ENCODE assay signal across 17 cellular contexts in genomic region chr13:77896536-77896935, GRCh38. TPM values are rescaled to one million over a fixed set of nuclear protein-coding genes. Genes with fewer than 3 reads are reported as not detected.
DNase-seq lines count a peak whose midpoint lies in the region; ATAC-seq and TF ChIP-seq lines count a peak whose summit lies in the region.
"Had no signal": no experiment of that assay in that cellular context is flagged by ENCODE, and none has a peak within 500 bp of the region (broad histone marks: within the 10 kb centered on the region; RNA-seq: fewer than 3 reads in every experiment).

No MANE protein-coding gene starts in this region.

- H3K27ac Mint-ChIP-seq in neural crest cell (ENCODE audit: unreplicated experiment), result peak overlapping the region; percentile 62
- H3K27ac Mint-ChIP-seq: activated naive CD8-positive, alpha-beta T cell treated with anti-CD3 and anti-CD28 coated beads, Interleukin-2, amount 10 ng/mL, durations not matched to agents 7 days and 5 days; CD4-positive, alpha-beta T cell; stimulated activated naive CD8-positive, alpha-beta T cell treated with anti-CD3 and anti-CD28 coated beads, Interleukin-15, amount 100 ng/mL, for 72 hours had no signal

- H3K36me3 Mint-ChIP-seq in neural crest cell (ENCODE audit: low read depth), result peaks cover 9% of the 10 kb centered on the region
- H3K36me3 Mint-ChIP-seq: activated naive CD8-positive, alpha-beta T cell treated with anti-CD3 and anti-CD28 coated beads, Interleukin-2, amount 10 ng/mL, durations not matched to agents 7 days and 5 days had no signal

- peak; percentile 87 for ATAC-seq in gastroesophageal sphincter
- ATAC-seq in GM21723 (IDR thresholded peaks at IDR 0.05; ENCODE audit: unreplicated experiment), result no peak
- ATAC-seq: stimulated activated naive CD8-positive, alpha-beta T cell treated with anti-CD3 and anti-CD28 coated beads, Interleukin-15, amount 100 ng/mL, for 72 hours had no signal

- H3K4me3 Mint-ChIP-seq in neural crest cell, result no peak overlapping the region
- H3K4me3 Mint-ChIP-seq: activated naive CD8-positive, alpha-beta T cell treated with anti-CD3 and anti-CD28 coated beads, Interleukin-2, amount 10 ng/mL, durations not matched to agents 7 days and 5 days; CD4-positive, alpha-beta T cell; stimulated activated naive CD8-positive, alpha-beta T cell treated with anti-CD3 and anti-CD28 coated beads, Interleukin-15, amount 100 ng/mL, for 72 hours had no signal

- no peaks in the 10 kb centered on the region for H3K27me3 Mint-ChIP-seq in neural crest cell (ENCODE audit: low read depth)
- H3K27me3 Mint-ChIP-seq: CD4-positive, alpha-beta T cell had no signal

- WGBS in gastroesophageal sphincter (ENCODE audit: low coverage in 1 of 2), 2 donors, result 44 to 59% methylated on average over 8 of the region's 8 CpGs
- WGBS in tibial nerve, 2 donors, result 30 to 42% methylated on average over 8 of the region's 8 CpGs

- no peak for TF ChIP-seq EP300 in gastroesophageal sphincter (IDR thresholded peaks at IDR 0.05)
- peak; percentile 81 to 90 for TF ChIP-seq EP300 in tibial nerve (IDR thresholded peaks at IDR 0.05)

- no peaks in the 10 kb centered on the region for H3K27me3 ChIP-seq in gastroesophageal sphincter
- H3K27me3 ChIP-seq in tibial nerve, result no peaks in the 10 kb centered on the region
- H3K27me3 ChIP-seq: MG63 had no signal

- no peak overlapping the region for H3K4me3 ChIP-seq in astrocyte of the spinal cord (ENCODE audit: low read depth, low read length)
- peak overlapping the region in 1 of 2 donors; percentile 8 for H3K4me3 ChIP-seq in gastroesophageal sphincter
- peak overlapping the region in 2 of 4 donors; percentile 3 to 5 for H3K4me3 ChIP-seq in tibial nerve
- H3K4me3 ChIP-seq: MG63, SK-N-MC had no signal

- H3K36me3 ChIP-seq in gastroesophageal sphincter (no peaks in the 10 kb centered on the region), tibial nerve (no peaks in the 10 kb centered on the region)
- H3K36me3 ChIP-seq: MG63 had no signal

- H3K4me1 Mint-ChIP-seq in neural crest cell, result peaks cover 65% of the 10 kb centered on the region
- H3K4me1 Mint-ChIP-seq: activated naive CD8-positive, alpha-beta T cell treated with anti-CD3 and anti-CD28 coated beads, Interleukin-2, amount 10 ng/mL, durations not matched to agents 7 days and 5 days; stimulated activated naive CD8-positive, alpha-beta T cell treated with anti-CD3 and anti-CD28 coated beads, Interleukin-15, amount 100 ng/mL, for 72 hours had no signal

- H3K9me3 ChIP-seq in gastroesophageal sphincter, result no peaks in the 10 kb centered on the region
- no peaks in the 10 kb centered on the region for H3K9me3 ChIP-seq in tibial nerve
- H3K9me3 ChIP-seq: MG63 had no signal

- in situ Hi-C loops in astrocyte of the spinal cord (cut with HindIII; ENCODE audit: low sequenced_read_pairs), result no loop called here

- no peak for TF ChIP-seq POLR2A in gastroesophageal sphincter (IDR thresholded peaks at IDR 0.05)
- peak in 1 of 2 donors; percentile 24 for TF ChIP-seq POLR2A in tibial nerve (IDR thresholded peaks at IDR 0.05)

- peak overlapping the region; percentile 37 to 73 (median 60) for H3K27ac ChIP-seq in gastroesophageal sphincter
- peak overlapping the region; percentile 50 to 86 (median 69) for H3K27ac ChIP-seq in tibial nerve
- H3K27ac ChIP-seq: SK-N-MC had no signal

- H3K9me3 Mint-ChIP-seq in neural crest cell, result no peaks in the 10 kb centered on the region
- H3K9me3 Mint-ChIP-seq: activated naive CD8-positive, alpha-beta T cell treated with anti-CD3 and anti-CD28 coated beads, Interleukin-2, amount 10 ng/mL, durations not matched to agents 7 days and 5 days; CD4-positive, alpha-beta T cell; stimulated activated naive CD8-positive, alpha-beta T cell treated with anti-CD3 and anti-CD28 coated beads, Interleukin-15, amount 100 ng/mL, for 72 hours had no signal

- no peak for TF ChIP-seq CTCF in astrocyte of the spinal cord (IDR thresholded peaks at IDR 0.05; ENCODE audit: low read depth, low read length)
- no peak for TF ChIP-seq CTCF in gastroesophageal sphincter (IDR thresholded peaks at IDR 0.05)
- TF ChIP-seq CTCF in neural crest cell (conservative IDR thresholded peaks at IDR 0.05), result no peak
- TF ChIP-seq CTCF in tibial nerve (IDR thresholded peaks at IDR 0.05), result no peak

- DNase-seq in astrocyte of the spinal cord (ENCODE audit: low read depth, low spot score), result peak; percentile 51
- DNase-seq in neural crest cell (ENCODE audit: low read depth, low spot score), result no peak
- DNase-seq in tibial nerve (ENCODE audit: low spot score in 2 of 2), result peak; percentile 16 to 38
- no peak for DNase-seq in NCI-H345 (lab: John Stamatoyannopoulos, UW)
- no peak for DNase-seq in NCI-H2029 treated with DMSO at 0.1 percent for 48 hours (lab: John Stamatoyannopoulos, UW)
- no peak for DNase-seq in midbrain (lab: John Stamatoyannopoulos, UW)
- DNase-seq: activated CD8-positive, alpha-beta memory T cell treated with anti-CD3 and anti-CD28 coated beads, Interleukin-2, amount 50 U/mL, for 48 hours; activated naive CD8-positive, alpha-beta T cell treated with anti-CD3 and anti-CD28 coated beads, Interleukin-2, amount 10 ng/mL, durations not matched to agents 7 days and 5 days; CD4-positive, alpha-beta T cell; GOT3; MG63; stimulated activated naive CD8-positive, alpha-beta T cell treated with anti-CD3 and anti-CD28 coated beads, Interleukin-15, amount 100 ng/mL, for 72 hours had no signal

- H3K4me1 ChIP-seq in gastroesophageal sphincter (peaks cover 0 to 21% (median 0%) of the 10 kb centered on the region in 3 donors), tibial nerve (peaks cover 0 to 20% (median 2%) of the 10 kb centered on the region in 4 donors)

RNA-seq across cellular contexts. Expression of gene EDNRB, which starts 22.1 kb away (rescaled TPM):
- total RNA-seq in gastroesophageal sphincter (10 to 100 TPM in 3 of 4 donors, 1 to 10 TPM in 1; 9.0 to 52.7 (median 37.8) TPM), neural crest cell (26.8 and 27.9 TPM in 2 replicates), tibial nerve (10 to 100 TPM; 19.4 to 63.6 (median 22.5) TPM)
- total RNA-seq: activated naive CD8-positive, alpha-beta T cell treated with anti-CD3 and anti-CD28 coated beads, Interleukin-2, amount 10 ng/mL, durations not matched to agents 7 days and 5 days; CD4-positive, alpha-beta T cell; G401; osteocyte had no signal

Comparison
In these comparisons a context has a peak if more than half of its experiments do, and no peak if none do; other contexts are left out.
1. DNase-seq: peak in astrocyte of the spinal cord (single experiment) and tibial nerve (2 of 2); none in neural crest cell (single experiment), NCI-H345 (single experiment), NCI-H2029 treated with DMSO at 0.1 percent for 48 hours (single experiment) and midbrain (single experiment).